In the genomic region with DNA sequence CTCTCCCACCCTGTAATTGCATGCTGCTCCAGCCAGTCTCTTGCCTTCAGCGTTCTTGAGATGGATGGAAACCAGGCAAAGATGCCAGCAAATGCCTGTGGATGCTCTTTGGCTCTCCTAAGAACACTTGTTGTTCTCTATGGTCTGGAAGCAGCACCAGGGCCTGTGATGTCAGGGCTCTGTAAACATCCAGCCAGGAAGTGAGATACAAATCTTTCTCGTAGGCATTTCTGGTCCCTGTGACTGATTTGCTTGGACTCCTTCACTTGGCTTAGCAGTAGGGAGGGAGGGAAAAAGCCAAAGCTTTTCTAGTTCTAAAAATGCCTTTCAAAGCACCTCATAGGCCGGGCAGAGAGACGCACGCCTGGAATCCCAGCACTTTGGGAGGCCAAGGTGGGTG, we compare ENCODE assay signal across 13 cellular contexts.
DNase-seq lines count a peak whose midpoint lies in the region; ATAC-seq and TF ChIP-seq lines count a peak whose summit lies in the region.
"Had no signal": no experiment of that assay in that cellular context is flagged by ENCODE, and none has a peak within 500 bp of the region (broad histone marks: within the 10 kb centered on the region; RNA-seq: fewer than 3 reads in every experiment).

No MANE protein-coding gene starts in this region.

- 19 to 20% methylated on average over 5 of the region's 5 CpGs for WGBS in GM23248 (ENCODE audit: low coverage in 1 of 2, low lambda C conversion rate in 2 of 2, missing lambda C conversion rate in 2 of 2), 2 experiments

- H2AFZ ChIP-seq in GM23248 = peak overlapping the region; percentile 55

- peak; percentile 51 to 83 for ATAC-seq in gastrocnemius medialis

- H3K4me3 ChIP-seq in GM23248 (no peak overlapping the region), astrocyte of the spinal cord (ENCODE audit: low read depth, low read length) (no peak overlapping the region), gastrocnemius medialis (no peak overlapping the region)

- CTCF ChIA-PET in activated CD4-positive, alpha-beta T cell treated with anti-CD3 and anti-CD28 coated beads, Interleukin-2, amount 10 ng/mL, durations not matched to agents 7 days and 5 days (lab: Charles Lee) = interaction anchor here (0.7 to 4.7 kb wide), 4 partner anchors 92 to 1574 kb away, joined by 3 to 30 read pairs (median 4); no protein-coding TSS in a partner anchor

- intact Hi-C loops in gastrocnemius medialis (cut with DNase I; ENCODE audit: low total_unique reads) = no loop called here

- TF ChIP-seq CTCF in astrocyte of the spinal cord (IDR thresholded peaks at IDR 0.05; ENCODE audit: low read depth, low read length) (no peak), gastrocnemius medialis (IDR thresholded peaks at IDR 0.05 in 4 of 5, conservative IDR thresholded peaks at IDR 0.05 in 1 of 5) (no peak)

- no peaks in the 10 kb centered on the region for H3K79me2 ChIP-seq in GM23248 (ENCODE audit: insufficient read depth)

- H3K27me3 ChIP-seq in GM23248 (replicated peaks; ENCODE audit: insufficient read depth) = peaks cover 7% of the 10 kb centered on the region; the same call in 1 of the 2 replicates
- H3K27me3 ChIP-seq in gastrocnemius medialis = no peaks in the 10 kb centered on the region

- no peak overlapping the region for H3K9ac ChIP-seq in GM23248

- H3K27ac ChIP-seq in GM23248 (no peak overlapping the region), gastrocnemius medialis (peak overlapping the region in 3 of 4 donors; percentile 45 to 64 (median 62))
- H3K27ac ChIP-seq: neutrophil had no signal

- H3K36me3 ChIP-seq in GM23248 (ENCODE audit: low read depth) (no peaks in the 10 kb centered on the region), gastrocnemius medialis (no peaks in the 10 kb centered on the region)
- H3K36me3 ChIP-seq: neutrophil had no signal

- in situ Hi-C loops in GM23248 (cut with MboI) = loop anchor here (10.0 kb wide), 1 partner anchor 538 kb away; no protein-coding TSS in a partner anchor
- in situ Hi-C loops in astrocyte of the spinal cord (cut with HindIII; ENCODE audit: low sequenced_read_pairs) = no loop called here
- in situ Hi-C loops in gastrocnemius medialis (cut with MboI; ENCODE audit: low sequenced_read_pairs in 4 of 4) = loop anchor here in 3 of 4 donors (10.0 to 25.0 kb wide), 4 partner anchors 210 to 1660 kb away; a partner anchor contains a TSS

- H3K27ac Mint-ChIP-seq in activated CD4-positive, alpha-beta T cell treated with anti-CD3 and anti-CD28 coated beads, Interleukin-2, amount 10 ng/mL, durations not matched to agents 7 days and 5 days = no peak overlapping the region

- H3K9me2 ChIP-seq in GM23248 (ENCODE audit: insufficient read depth) = no peaks in the 10 kb centered on the region

- no peaks in the 10 kb centered on the region for H3K36me3 Mint-ChIP-seq in activated CD4-positive, alpha-beta T cell treated with anti-CD3 and anti-CD28 coated beads, Interleukin-2, amount 10 ng/mL, durations not matched to agents 7 days and 5 days (ENCODE audit: low read depth)

- no peak overlapping the region for H3K4me3 Mint-ChIP-seq in activated CD4-positive, alpha-beta T cell treated with anti-CD3 and anti-CD28 coated beads, Interleukin-2, amount 10 ng/mL, durations not matched to agents 7 days and 5 days

- DNase-seq in GM23248 (peak; percentile 68), astrocyte of the spinal cord (ENCODE audit: low read depth, low spot score) (peak; percentile 77), hepatic stellate cell (ENCODE audit: low spot score) (peak; percentile 47), gastrocnemius medialis (peak in 1 of 2 donors; percentile 49), GF-D8 (lab: John Stamatoyannopoulos, UW) (no peak)
- no peak for DNase-seq in stimulated activated CD4-positive, alpha-beta T cell treated with anti-CD3 and anti-CD28 coated beads, Interleukin-2, amount 100 ng/mL, for 24 hours
- no peak for DNase-seq in activated CD4-positive, alpha-beta T cell treated with anti-CD3 and anti-CD28 coated beads, Interleukin-2, amount 10 ng/mL, durations not matched to agents 7 days and 5 days
- DNase-seq in stimulated activated naive CD4-positive, alpha-beta T cell (lab: John Stamatoyannopoulos, UW) = no peak
- DNase-seq: Calu3, cerebellar nuclear complex, NCI-H526, SW 1271 had no signal

- peaks cover 7% of the 10 kb centered on the region; the same call in 1 of the 2 replicates for H3F3A ChIP-seq in GM23248 (ENCODE audit: insufficient read depth)

- H3K9me3 ChIP-seq in GM23248 (ENCODE audit: low read depth) = no peaks in the 10 kb centered on the region
- no peaks in the 10 kb centered on the region for H3K9me3 ChIP-seq in gastrocnemius medialis
- H3K9me3 ChIP-seq: neutrophil had no signal

- TF ChIP-seq POLR2A in gastrocnemius medialis (IDR thresholded peaks at IDR 0.05) = no peak

- H3K9me3 Mint-ChIP-seq in activated CD4-positive, alpha-beta T cell treated with anti-CD3 and anti-CD28 coated beads, Interleukin-2, amount 10 ng/mL, durations not matched to agents 7 days and 5 days = no peaks in the 10 kb centered on the region

- H3K4me1 ChIP-seq in GM23248 (ENCODE audit: insufficient read depth) (peaks cover 15% of the 10 kb centered on the region; the same call in 1 of the 2 replicates), gastrocnemius medialis (peaks cover 10 to 19% of the 10 kb centered on the region in 2 donors)

- H3K4me2 ChIP-seq in GM23248 (ENCODE audit: unreplicated experiment) = no peak overlapping the region

- POLR2A ChIA-PET in activated CD4-positive, alpha-beta T cell treated with anti-CD3 and anti-CD28 coated beads, Interleukin-2, amount 10 ng/mL, durations not matched to agents 7 days and 5 days (lab: Charles Lee) = no interaction called here

- H3K4me1 Mint-ChIP-seq in activated CD4-positive, alpha-beta T cell treated with anti-CD3 and anti-CD28 coated beads, Interleukin-2, amount 10 ng/mL, durations not matched to agents 7 days and 5 days = peaks cover 20% of the 10 kb centered on the region

- H3K27me3 Mint-ChIP-seq in activated CD4-positive, alpha-beta T cell treated with anti-CD3 and anti-CD28 coated beads, Interleukin-2, amount 10 ng/mL, durations not matched to agents 7 days and 5 days = peaks cover 28% of the 10 kb centered on the region

- no peaks in the 10 kb centered on the region for H4K20me1 ChIP-seq in GM23248 (ENCODE audit: insufficient read depth)

Comparison
In these comparisons a context has a peak if more than half of its experiments do, and no peak if none do; other contexts are left out.
1. DNase-seq: peak in GM23248 (single experiment), astrocyte of the spinal cord (single experiment) and hepatic stellate cell (single experiment); none in stimulated activated CD4-positive, alpha-beta T cell treated with anti-CD3 and anti-CD28 coated beads, Interleukin-2, amount 100 ng/mL, for 24 hours (0 of 2), activated CD4-positive, alpha-beta T cell treated with anti-CD3 and anti-CD28 coated beads, Interleukin-2, amount 10 ng/mL, durations not matched to agents 7 days and 5 days (single experiment), stimulated activated naive CD4-positive, alpha-beta T cell (0 of 6) and GF-D8 (single experiment).